ENCODE assay signal across 28 cellular contexts in the genomic region with DNA sequence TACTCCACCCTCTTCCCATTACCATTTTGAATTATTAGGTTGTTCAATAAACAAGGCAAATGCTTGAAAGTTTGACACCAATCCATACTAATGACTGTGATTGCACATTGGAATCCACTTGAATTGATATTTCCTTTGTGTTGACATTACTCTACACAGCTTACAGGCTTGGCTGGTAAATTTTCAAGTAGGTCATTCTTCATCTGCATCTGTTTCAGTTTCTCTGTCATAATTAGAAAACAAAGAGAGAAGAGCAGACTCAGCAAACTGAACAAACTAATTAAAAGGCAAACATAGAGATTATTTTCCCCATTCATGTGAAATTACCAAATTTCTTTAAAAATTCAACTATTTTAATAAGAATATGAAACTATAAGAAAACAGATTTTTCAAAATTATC.
"Had no signal": no experiment of that assay in that cellular context is flagged by ENCODE, and none has a peak within 500 bp of the region (broad histone marks: within the 10 kb centered on the region; RNA-seq: fewer than 3 reads in every experiment).

No MANE protein-coding gene starts in this region.

- H3K4me1 ChIP-seq: esophagus squamous epithelium, gastroesophageal sphincter had no signal

- H3K9me3 ChIP-seq: esophagus squamous epithelium, gastroesophageal sphincter had no signal

- H3K36me3 ChIP-seq: brain microvascular endothelial cell, esophagus squamous epithelium, gastroesophageal sphincter, WERI-Rb-1 had no signal

- DNase-seq: activated B cell treated with CpG ODN at 0.5 μM for 24 hours; activated CD4-positive, alpha-beta T cell treated with anti-CD3 and anti-CD28 coated beads for 48 hours; activated CD4-positive, alpha-beta T cell treated with anti-CD3 and anti-CD28 coated beads, Interleukin-2, amount 50 U/mL, for 1 hour; activated CD4-positive, alpha-beta T cell treated with anti-CD3 and anti-CD28 coated beads, Interleukin-2, amount 50 U/mL, for 48 hours; activated CD8-positive, alpha-beta memory T cell treated with anti-CD3 and anti-CD28 coated beads for 24 hours; activated CD8-positive, alpha-beta T cell treated with anti-CD3 and anti-CD28 coated beads for 36 hours; activated effector memory CD4-positive, alpha-beta T cell treated with Interleukin-2 at 50 U/mL for 16 hours; activated gamma-delta T cell treated with Interleukin-2 at 50 U/mL for 16 hours; activated naive CD4-positive, alpha-beta T cell treated with anti-CD3 and anti-CD28 coated beads, Interleukin-2, amount 50 U/mL, for 16 hours; activated naive CD4-positive, alpha-beta T cell treated with Interleukin-2 at 50 U/mL for 16 hours; activated T-cell treated with anti-CD3 and anti-CD28 coated beads, Interleukin-2, amount 50 U/mL, for 4 hours; amniotic stem cell; anterior cingulate cortex; brain microvascular endothelial cell; cortex of kidney; dermis blood vessel endothelial cell; effector CD4-positive, alpha-beta T cell; effector memory CD8-positive, alpha-beta T cell; esophagus squamous epithelium; foreskin melanocyte; head of caudate nucleus; T-helper 17 cell; T1000; WERI-Rb-1 had no signal

- ATAC-seq: activated CD4-positive, CD25-positive, alpha-beta regulatory T cell treated with anti-CD3 and anti-CD28 coated beads, Interleukin-2, amount 50 U/mL, for 24 hours; activated CD8-positive, alpha-beta T cell treated with anti-CD3 and anti-CD28 coated beads for 36 hours; activated T-cell treated with anti-CD3 and anti-CD28 coated beads, Interleukin-2, amount 50 U/mL, for 4 hours; activated T-helper 17 cell treated with anti-CD3 and anti-CD28 coated beads, Interleukin-2, amount 50 U/mL, for 72 hours; effector memory CD8-positive, alpha-beta T cell; gastroesophageal sphincter; T-helper 17 cell had no signal

- H3K27me3 ChIP-seq: brain microvascular endothelial cell, esophagus squamous epithelium, gastroesophageal sphincter had no signal

- H3K4me3 ChIP-seq: esophagus squamous epithelium, gastroesophageal sphincter had no signal

- H3K27ac ChIP-seq: brain microvascular endothelial cell, epithelial cell of prostate, esophagus squamous epithelium, gastroesophageal sphincter, WERI-Rb-1 had no signal
